Comparison of ENCODE assay signal across 22 cellular contexts in genomic region chr19:39554701-39555311, GRCh38. TPM values are rescaled to one million over a fixed set of nuclear protein-coding genes. Genes with fewer than 3 reads are reported as not detected.
DNase-seq lines count a peak whose midpoint lies in the region; ATAC-seq and TF ChIP-seq lines count a peak whose summit lies in the region.
"Had no signal": no experiment of that assay in that cellular context is flagged by ENCODE, and none has a peak within 500 bp of the region (broad histone marks: within the 10 kb centered on the region; RNA-seq: fewer than 3 reads in every experiment).

No MANE protein-coding gene starts in this region.

- DNase-seq in activated naive CD8-positive, alpha-beta T cell treated with anti-CD3 and anti-CD28 coated beads, Interleukin-2, amount 10 ng/mL, durations not matched to agents 7 days and 5 days, result no peak
- DNase-seq in activated naive CD8-positive, alpha-beta T cell treated with anti-CD3 and anti-CD28 coated beads, Interleukin-2, amount 50 U/mL, for 24 hours, result no peak
- DNase-seq in MV-4-11 (lab: John Stamatoyannopoulos, UW) (peak; percentile 55), esophagus muscularis mucosa (ENCODE audit: extremely low spot score) (peak; percentile 68), NCI-H446 treated with DMSO at 0.1 percent for 48 hours (lab: John Stamatoyannopoulos, UW) (no peak)
- DNase-seq: ACHN; BE2C; C1 segment of cervical spinal cord; CD4-positive, CD25-positive, alpha-beta regulatory T cell; CD8-positive, alpha-beta memory T cell; COR-L47; DMS 273 treated with DMSO at 0.1 percent for 48 hours; DMS53; DND-41; EL had no signal

- H3K27ac Mint-ChIP-seq in activated naive CD8-positive, alpha-beta T cell treated with anti-CD3 and anti-CD28 coated beads, Interleukin-2, amount 10 ng/mL, durations not matched to agents 7 days and 5 days, result peak overlapping the region; percentile 42
- no peak overlapping the region for H3K27ac Mint-ChIP-seq in activated naive CD8-positive, alpha-beta T cell treated with anti-CD3 and anti-CD28 coated beads, Interleukin-2, amount 50 U/mL, for 24 hours
- H3K27ac Mint-ChIP-seq: CD4-positive, CD25-positive, alpha-beta regulatory T cell; CD8-positive, alpha-beta memory T cell; IgD-negative memory B cell had no signal

- H3K4me3 ChIP-seq in esophagus muscularis mucosa, result no peak overlapping the region
- H3K4me3 ChIP-seq: HAP-1 had no signal

- H3K27me3 ChIP-seq in esophagus muscularis mucosa, result peaks cover 0 to 20% (median 0%) of the 10 kb centered on the region in 4 donors

- no peak for TF ChIP-seq POLR2A in esophagus muscularis mucosa (IDR thresholded peaks at IDR 0.05; ENCODE audit: low read depth)

- no peak overlapping the region for H3K4me3 Mint-ChIP-seq in activated naive CD8-positive, alpha-beta T cell treated with anti-CD3 and anti-CD28 coated beads, Interleukin-2, amount 10 ng/mL, durations not matched to agents 7 days and 5 days
- H3K4me3 Mint-ChIP-seq in activated naive CD8-positive, alpha-beta T cell treated with anti-CD3 and anti-CD28 coated beads, Interleukin-2, amount 50 U/mL, for 24 hours, result no peak overlapping the region
- H3K4me3 Mint-ChIP-seq: CD4-positive, CD25-positive, alpha-beta regulatory T cell; CD8-positive, alpha-beta memory T cell; IgD-negative memory B cell had no signal

- no peak for TF ChIP-seq CTCF in esophagus muscularis mucosa (IDR thresholded peaks at IDR 0.05)

- no peaks in the 10 kb centered on the region for H3K9me3 ChIP-seq in esophagus muscularis mucosa
- H3K9me3 ChIP-seq: BE2C, HAP-1 had no signal

- no peaks in the 10 kb centered on the region for H3K9me3 Mint-ChIP-seq in activated naive CD8-positive, alpha-beta T cell treated with anti-CD3 and anti-CD28 coated beads, Interleukin-2, amount 10 ng/mL, durations not matched to agents 7 days and 5 days
- H3K9me3 Mint-ChIP-seq in activated naive CD8-positive, alpha-beta T cell treated with anti-CD3 and anti-CD28 coated beads, Interleukin-2, amount 50 U/mL, for 24 hours, result no peaks in the 10 kb centered on the region
- H3K9me3 Mint-ChIP-seq: CD4-positive, CD25-positive, alpha-beta regulatory T cell; CD8-positive, alpha-beta memory T cell; IgD-negative memory B cell had no signal

- H3K4me1 ChIP-seq in esophagus muscularis mucosa, result peaks cover 0 to 9% (median 4%) of the 10 kb centered on the region in 4 donors
- H3K4me1 ChIP-seq: BE2C, HAP-1 had no signal

- no peak overlapping the region for H3K27ac ChIP-seq in esophagus muscularis mucosa (replicated peaks in 1 of 4)

- intact Hi-C loops in esophagus muscularis mucosa (cut with DNase I), result loop anchor here (5.0 kb wide), 1 partner anchor 117 kb away; no protein-coding TSS in a partner anchor

- no peaks in the 10 kb centered on the region for H3K27me3 Mint-ChIP-seq in activated naive CD8-positive, alpha-beta T cell treated with anti-CD3 and anti-CD28 coated beads, Interleukin-2, amount 10 ng/mL, durations not matched to agents 7 days and 5 days
- H3K27me3 Mint-ChIP-seq in activated naive CD8-positive, alpha-beta T cell treated with anti-CD3 and anti-CD28 coated beads, Interleukin-2, amount 50 U/mL, for 24 hours, result no peaks in the 10 kb centered on the region
- H3K27me3 Mint-ChIP-seq: CD4-positive, CD25-positive, alpha-beta regulatory T cell; IgD-negative memory B cell had no signal

- POLR2A ChIA-PET in activated naive CD8-positive, alpha-beta T cell treated with anti-CD3 and anti-CD28 coated beads, Interleukin-2, amount 10 ng/mL, durations not matched to agents 7 days and 5 days (lab: Charles Lee), result no interaction called here

- ATAC-seq in activated naive CD8-positive, alpha-beta T cell treated with anti-CD3 and anti-CD28 coated beads, Interleukin-2, amount 10 ng/mL, durations not matched to agents 7 days and 5 days (ENCODE audit: low read depth), result no peak
- ATAC-seq in activated naive CD8-positive, alpha-beta T cell treated with anti-CD3 and anti-CD28 coated beads, Interleukin-2, amount 50 U/mL, for 24 hours, result no peak
- ATAC-seq in HG03097 (IDR thresholded peaks at IDR 0.05; ENCODE audit: low FRiP score, unreplicated experiment) (no peak), HG02981 (IDR thresholded peaks at IDR 0.05; ENCODE audit: unreplicated experiment) (no peak)

- H3K36me3 Mint-ChIP-seq in activated naive CD8-positive, alpha-beta T cell treated with anti-CD3 and anti-CD28 coated beads, Interleukin-2, amount 10 ng/mL, durations not matched to agents 7 days and 5 days, result peaks cover 3% of the 10 kb centered on the region
- H3K36me3 Mint-ChIP-seq in activated naive CD8-positive, alpha-beta T cell treated with anti-CD3 and anti-CD28 coated beads, Interleukin-2, amount 50 U/mL, for 24 hours (ENCODE audit: low read depth), result no peaks in the 10 kb centered on the region
- H3K36me3 Mint-ChIP-seq: CD4-positive, CD25-positive, alpha-beta regulatory T cell had no signal

- peaks cover 41% of the 10 kb centered on the region for H3K4me1 Mint-ChIP-seq in activated naive CD8-positive, alpha-beta T cell treated with anti-CD3 and anti-CD28 coated beads, Interleukin-2, amount 10 ng/mL, durations not matched to agents 7 days and 5 days
- H3K4me1 Mint-ChIP-seq in activated naive CD8-positive, alpha-beta T cell treated with anti-CD3 and anti-CD28 coated beads, Interleukin-2, amount 50 U/mL, for 24 hours, result peaks cover 21% of the 10 kb centered on the region

- no peaks in the 10 kb centered on the region for H3K36me3 ChIP-seq in esophagus muscularis mucosa
- H3K36me3 ChIP-seq: BE2C, HAP-1 had no signal

- WGBS in esophagus muscularis mucosa, result 73% methylated on average over 4 of the region's 4 CpGs

- no peak for TF ChIP-seq EP300 in esophagus muscularis mucosa (IDR thresholded peaks at IDR 0.05)

RNA-seq across cellular contexts. Expression of gene EID2, which starts 14.8 kb away (rescaled TPM):
- 10 to 100 TPM; 17.5 to 20.7 TPM for total RNA-seq in activated naive CD8-positive, alpha-beta T cell treated with anti-CD3 and anti-CD28 coated beads, Interleukin-2, amount 10 ng/mL, durations not matched to agents 7 days and 5 days
- 10 to 100 TPM; 13.9 to 26.4 (median 18.9) TPM for total RNA-seq in esophagus muscularis mucosa

RNA-seq across cellular contexts. Expression of gene EID2B, which starts 22.2 kb away (rescaled TPM):
- total RNA-seq in activated naive CD8-positive, alpha-beta T cell treated with anti-CD3 and anti-CD28 coated beads, Interleukin-2, amount 10 ng/mL, durations not matched to agents 7 days and 5 days, result 1 to 10 TPM; 6.3 to 7.0 TPM
- total RNA-seq in esophagus muscularis mucosa, result 1 to 10 TPM; 3.0 to 6.4 (median 6.1) TPM

RNA-seq across cellular contexts. Expression of gene SELENOV, which starts 39.9 kb away (rescaled TPM):
- not detected for total RNA-seq in activated naive CD8-positive, alpha-beta T cell treated with anti-CD3 and anti-CD28 coated beads, Interleukin-2, amount 10 ng/mL, durations not matched to agents 7 days and 5 days
- total RNA-seq in esophagus muscularis mucosa, result not detected
- total RNA-seq: A172; CD4-positive, CD25-positive, alpha-beta regulatory T cell; CD8-positive, alpha-beta memory T cell; H4 had no signal

RNA-seq across cellular contexts. Expression of gene LGALS13, which starts 47.5 kb away (rescaled TPM):
- not detected for total RNA-seq in activated naive CD8-positive, alpha-beta T cell treated with anti-CD3 and anti-CD28 coated beads, Interleukin-2, amount 10 ng/mL, durations not matched to agents 7 days and 5 days
- total RNA-seq in esophagus muscularis mucosa, result not detected
- total RNA-seq: A172; CD4-positive, CD25-positive, alpha-beta regulatory T cell; CD8-positive, alpha-beta memory T cell; G401; H4 had no signal

RNA-seq across cellular contexts. Expression of gene DLL3, which starts 56.1 kb away (rescaled TPM):
- under 1 TPM; 0.19 to 0.23 TPM for total RNA-seq in activated naive CD8-positive, alpha-beta T cell treated with anti-CD3 and anti-CD28 coated beads, Interleukin-2, amount 10 ng/mL, durations not matched to agents 7 days and 5 days
- total RNA-seq in esophagus muscularis mucosa, result not detected
- total RNA-seq: A172 had no signal

Comparison
In these comparisons a context has a peak if more than half of its experiments do, and no peak if none do; other contexts are left out.
1. DNase-seq: peak in MV-4-11 (single experiment) and esophagus muscularis mucosa (single experiment); none in activated naive CD8-positive, alpha-beta T cell treated with anti-CD3 and anti-CD28 coated beads, Interleukin-2, amount 10 ng/mL, durations not matched to agents 7 days and 5 days (single experiment), activated naive CD8-positive, alpha-beta T cell treated with anti-CD3 and anti-CD28 coated beads, Interleukin-2, amount 50 U/mL, for 24 hours (single experiment) and NCI-H446 treated with DMSO at 0.1 percent for 48 hours (single experiment).